In the genomic region with DNA sequence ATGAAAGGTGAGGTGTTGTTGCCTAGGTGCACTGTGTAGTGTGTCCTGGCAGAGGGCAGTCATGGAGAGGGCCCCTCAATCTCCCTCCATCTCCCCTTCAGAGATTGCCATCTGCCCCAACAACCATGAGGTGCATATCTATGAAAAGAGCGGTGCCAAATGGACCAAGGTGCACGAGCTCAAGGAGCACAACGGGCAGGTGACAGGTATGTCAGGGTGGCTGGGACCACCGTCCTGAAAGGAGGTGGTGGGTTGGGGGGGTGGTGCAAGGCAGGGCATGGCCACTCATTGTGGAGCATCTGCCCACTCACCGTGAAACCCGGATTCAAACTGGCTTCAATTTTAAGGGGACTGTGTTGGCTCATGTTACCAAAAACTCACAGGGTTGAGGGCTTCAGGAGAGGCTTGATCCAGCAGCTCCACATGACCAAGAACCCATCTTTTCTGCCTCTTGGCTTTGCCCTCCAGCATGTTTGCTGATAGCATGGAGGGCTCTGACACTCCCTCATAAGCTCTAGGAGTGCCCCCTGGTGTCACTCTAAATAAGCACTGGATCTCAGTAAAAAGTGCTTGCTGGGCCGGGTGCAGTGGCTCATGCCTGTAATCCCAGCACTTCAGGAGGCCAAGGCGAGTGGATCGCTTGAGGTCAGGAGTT, we compare ENCODE assay signal across 1 cellular context.
A peak's percentile ranks its signal among the peaks of the same experiment; 100 is the strongest.
TF ChIP-seq lines count a peak whose summit lies in the region.

No MANE protein-coding gene starts in this region.

TF ChIP-seq in HepG2, 621 proteins besides CTCF, POLR2A, EP300 and RAD21 (continued from another document and continues in another):
- TF ChIP-seq, protein P1, sequence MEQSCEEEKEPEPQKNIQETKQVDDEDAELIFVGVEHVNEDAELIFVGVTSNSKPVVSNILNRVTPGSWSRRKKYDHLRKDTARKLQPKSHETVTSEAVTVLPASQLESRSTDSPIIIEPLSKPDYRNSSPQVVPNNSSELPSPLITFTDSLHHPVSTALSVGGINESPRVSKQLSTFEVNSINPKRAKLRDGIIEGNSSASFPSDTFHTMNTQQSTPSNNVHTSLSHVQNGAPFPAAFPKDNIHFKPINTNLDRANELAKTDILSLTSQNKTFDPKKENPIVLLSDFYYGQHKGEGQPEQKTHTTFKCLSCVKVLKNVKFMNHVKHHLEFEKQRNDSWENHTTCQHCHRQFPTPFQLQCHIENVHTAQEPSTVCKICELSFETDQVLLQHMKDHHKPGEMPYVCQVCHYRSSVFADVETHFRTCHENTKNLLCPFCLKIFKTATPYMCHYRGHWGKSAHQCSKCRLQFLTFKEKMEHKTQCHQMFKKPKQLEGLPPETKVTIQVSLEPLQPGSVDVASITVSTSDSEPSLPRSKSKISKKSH (CRISPR knock-in tag; IDR thresholded peaks at IDR 0.05; ENCODE audit: borderline replicate concordance) = no peak
- TF ChIP-seq SCMH1 (CRISPR knock-in tag; IDR thresholded peaks at IDR 0.05; ENCODE audit: borderline replicate concordance) = no peak
- TF ChIP-seq ZNF350 (CRISPR knock-in tag; IDR thresholded peaks at IDR 0.05; ENCODE audit: borderline replicate concordance, low read depth) = no peak
- peak; percentile 100 for TF ChIP-seq ZNF329 (CRISPR knock-in tag; IDR thresholded peaks at IDR 0.05; ENCODE audit: low read depth)
- no peak for TF ChIP-seq ARNT2 (CRISPR knock-in tag; IDR thresholded peaks at IDR 0.05; ENCODE audit: low read depth)
- no peak for TF ChIP-seq HHEX (CRISPR knock-in tag; IDR thresholded peaks at IDR 0.05)
- peak; percentile 38 for TF ChIP-seq RBM22 (optimal IDR thresholded peaks at IDR 0.05; ENCODE audit: low read length)
- TF ChIP-seq ZNF142 (CRISPR knock-in tag; IDR thresholded peaks at IDR 0.05) = no peak
- TF ChIP-seq STAG1 (CRISPR knock-in tag; IDR thresholded peaks at IDR 0.05) = peak; percentile 76
- no peak for TF ChIP-seq NFE2L1 (CRISPR knock-in tag; IDR thresholded peaks at IDR 0.05; ENCODE audit: borderline replicate concordance)
- no peak for TF ChIP-seq RXRB (CRISPR knock-in tag; IDR thresholded peaks at IDR 0.05; ENCODE audit: borderline replicate concordance)
- no peak for TF ChIP-seq ZNF512 (CRISPR knock-in tag; IDR thresholded peaks at IDR 0.05)
- no peak for TF ChIP-seq ZNF644 (CRISPR knock-in tag; IDR thresholded peaks at IDR 0.05; ENCODE audit: low read depth)
- 0 out of 2 replicates have a peak, but pooled peaks have one; percentile 31 for TF ChIP-seq ZNF335 (CRISPR knock-in tag; IDR thresholded peaks at IDR 0.05)
- TF ChIP-seq NR2C2 (CRISPR knock-in tag; IDR thresholded peaks at IDR 0.05; ENCODE audit: borderline replicate concordance) = no peak
- no peak for TF ChIP-seq ZSCAN25 (CRISPR knock-in tag; IDR thresholded peaks at IDR 0.05)
- 0 out of 2 replicates have a peak, but pooled peaks have one; percentile 9 for TF ChIP-seq ZFY (CRISPR knock-in tag; IDR thresholded peaks at IDR 0.05)
- TF ChIP-seq, protein P2, sequence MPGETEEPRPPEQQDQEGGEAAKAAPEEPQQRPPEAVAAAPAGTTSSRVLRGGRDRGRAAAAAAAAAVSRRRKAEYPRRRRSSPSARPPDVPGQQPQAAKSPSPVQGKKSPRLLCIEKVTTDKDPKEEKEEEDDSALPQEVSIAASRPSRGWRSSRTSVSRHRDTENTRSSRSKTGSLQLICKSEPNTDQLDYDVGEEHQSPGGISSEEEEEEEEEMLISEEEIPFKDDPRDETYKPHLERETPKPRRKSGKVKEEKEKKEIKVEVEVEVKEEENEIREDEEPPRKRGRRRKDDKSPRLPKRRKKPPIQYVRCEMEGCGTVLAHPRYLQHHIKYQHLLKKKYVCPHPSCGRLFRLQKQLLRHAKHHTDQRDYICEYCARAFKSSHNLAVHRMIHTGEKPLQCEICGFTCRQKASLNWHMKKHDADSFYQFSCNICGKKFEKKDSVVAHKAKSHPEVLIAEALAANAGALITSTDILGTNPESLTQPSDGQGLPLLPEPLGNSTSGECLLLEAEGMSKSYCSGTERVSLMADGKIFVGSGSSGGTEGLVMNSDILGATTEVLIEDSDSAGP (CRISPR knock-in tag; IDR thresholded peaks at IDR 0.05; ENCODE audit: borderline replicate concordance) = peak; percentile 23; the same call in 1 of the 2 replicates
- TF ChIP-seq HOXA9 (CRISPR knock-in tag; IDR thresholded peaks at IDR 0.05; ENCODE audit: borderline replicate concordance) = no peak
- no peak for TF ChIP-seq ZNF143 (CRISPR knock-in tag; IDR thresholded peaks at IDR 0.05)
- peak; percentile 16; the same call in 1 of the 2 replicates for TF ChIP-seq SALL1 (CRISPR knock-in tag; IDR thresholded peaks at IDR 0.05)
- no peak for TF ChIP-seq NCOA5 (CRISPR knock-in tag; IDR thresholded peaks at IDR 0.05)
- TF ChIP-seq HDAC2 (CRISPR knock-in tag; IDR thresholded peaks at IDR 0.05) = peak; percentile 17; the same call in 1 of the 2 replicates
- no peak for TF ChIP-seq ZNF703 (CRISPR knock-in tag; IDR thresholded peaks at IDR 0.05; ENCODE audit: borderline replicate concordance)
- TF ChIP-seq AGO2 (optimal IDR thresholded peaks at IDR 0.05; ENCODE audit: low read depth, low read length) = no peak
- TF ChIP-seq DMAP1 (CRISPR knock-in tag; IDR thresholded peaks at IDR 0.05) = no peak
- no peak for TF ChIP-seq ZNF569 (CRISPR knock-in tag; IDR thresholded peaks at IDR 0.05; ENCODE audit: borderline replicate concordance)
- no peak for TF ChIP-seq KAT2B (IDR thresholded peaks at IDR 0.05; ENCODE audit: borderline replicate concordance, low read depth, low read length)
- TF ChIP-seq E2F5 (CRISPR knock-in tag; conservative IDR thresholded peaks at IDR 0.05) = no peak
- 0 out of 2 replicates have a peak, but pooled peaks have one; percentile 9 for TF ChIP-seq ZKSCAN1 (IDR thresholded peaks at IDR 0.05; ENCODE audit: low read length)
- TF ChIP-seq IRX3 (CRISPR knock-in tag; IDR thresholded peaks at IDR 0.05; ENCODE audit: borderline replicate concordance, low read depth) = no peak
- TF ChIP-seq SMAD1 (CRISPR knock-in tag; IDR thresholded peaks at IDR 0.05; ENCODE audit: borderline replicate concordance, low read depth) = no peak
- TF ChIP-seq, protein P3, sequence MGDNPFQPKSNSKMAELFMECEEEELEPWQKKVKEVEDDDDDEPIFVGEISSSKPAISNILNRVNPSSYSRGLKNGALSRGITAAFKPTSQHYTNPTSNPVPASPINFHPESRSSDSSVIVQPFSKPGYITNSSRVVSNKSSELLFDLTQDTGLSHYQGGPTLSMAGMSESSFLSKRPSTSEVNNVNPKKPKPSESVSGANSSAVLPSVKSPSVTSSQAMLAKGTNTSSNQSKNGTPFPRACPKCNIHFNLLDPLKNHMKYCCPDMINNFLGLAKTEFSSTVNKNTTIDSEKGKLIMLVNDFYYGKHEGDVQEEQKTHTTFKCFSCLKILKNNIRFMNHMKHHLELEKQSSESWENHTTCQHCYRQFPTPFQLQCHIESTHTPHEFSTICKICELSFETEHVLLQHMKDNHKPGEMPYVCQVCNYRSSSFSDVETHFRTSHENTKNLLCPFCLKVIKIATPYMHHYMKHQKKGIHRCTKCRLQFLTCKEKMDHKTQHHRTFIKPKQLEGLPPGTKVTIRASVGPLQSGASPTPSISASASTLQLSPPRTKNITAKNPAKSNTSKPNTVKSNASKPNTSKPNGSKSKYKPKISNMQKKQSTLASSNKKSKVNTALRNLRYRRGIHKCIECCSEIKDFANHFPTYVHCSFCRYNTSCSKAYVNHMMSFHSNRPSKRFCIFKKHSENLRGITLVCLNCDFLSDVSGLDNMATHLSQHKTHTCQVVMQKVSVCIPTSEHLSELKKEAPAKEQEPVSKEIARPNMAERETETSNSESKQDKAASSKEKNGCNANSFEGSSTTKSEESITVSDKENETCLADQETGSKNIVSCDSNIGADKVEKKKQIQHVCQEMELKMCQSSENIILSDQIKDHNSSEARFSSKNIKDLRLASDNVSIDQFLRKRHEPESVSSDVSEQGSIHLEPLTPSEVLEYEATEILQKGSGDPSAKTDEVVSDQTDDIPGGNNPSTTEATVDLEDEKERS (CRISPR knock-in tag; IDR thresholded peaks at IDR 0.05) = no peak
- no peak for TF ChIP-seq POLR2AphosphoS2 (IDR thresholded peaks at IDR 0.05; ENCODE audit: low read depth, low read length)
- no peak for TF ChIP-seq ZFP36 (IDR thresholded peaks at IDR 0.05; ENCODE audit: borderline replicate concordance, low read depth, low read length, partially characterized antibody)
- no peak for TF ChIP-seq ELF3 (CRISPR knock-in tag; IDR thresholded peaks at IDR 0.05)
- no peak for TF ChIP-seq THYN1 (CRISPR knock-in tag; IDR thresholded peaks at IDR 0.05; ENCODE audit: borderline replicate concordance, low read depth)
- no peak for TF ChIP-seq LCORL (IDR thresholded peaks at IDR 0.05)
- TF ChIP-seq LCORL (CRISPR knock-in tag; IDR thresholded peaks at IDR 0.05) = no peak
- TF ChIP-seq ZNF33A (CRISPR knock-in tag; IDR thresholded peaks at IDR 0.05; ENCODE audit: borderline replicate concordance) = no peak
- TF ChIP-seq ZNF615 (CRISPR knock-in tag; IDR thresholded peaks at IDR 0.05; ENCODE audit: borderline replicate concordance) = no peak
- no peak for TF ChIP-seq CHD2 (IDR thresholded peaks at IDR 0.05; ENCODE audit: low read depth, low read length)
- TF ChIP-seq ZNF720 (CRISPR knock-in tag; IDR thresholded peaks at IDR 0.05) = no peak
- no peak for TF ChIP-seq ELF4 (CRISPR knock-in tag; IDR thresholded peaks at IDR 0.05; ENCODE audit: borderline replicate concordance)
- TF ChIP-seq HNF4A (CRISPR knock-in tag; IDR thresholded peaks at IDR 0.05) = no peak
- no peak for TF ChIP-seq ZNF766 (CRISPR knock-in tag; IDR thresholded peaks at IDR 0.05; ENCODE audit: borderline replicate concordance)
- TF ChIP-seq ZNF614 (CRISPR knock-in tag; IDR thresholded peaks at IDR 0.05; ENCODE audit: borderline replicate concordance) = no peak
- TF ChIP-seq SAFB2 (CRISPR knock-in tag; IDR thresholded peaks at IDR 0.05; ENCODE audit: borderline replicate concordance, low read depth) = no peak
- no peak for TF ChIP-seq MBD4 (IDR thresholded peaks at IDR 0.05; ENCODE audit: borderline replicate concordance, low read length)
- no peak for TF ChIP-seq TP53 (CRISPR knock-in tag; conservative IDR thresholded peaks at IDR 0.05)
- TF ChIP-seq ISX (CRISPR knock-in tag; conservative IDR thresholded peaks at IDR 0.05) = no peak
- TF ChIP-seq YEATS4 (CRISPR knock-in tag; IDR thresholded peaks at IDR 0.05; ENCODE audit: borderline replicate concordance) = no peak
- TF ChIP-seq, protein P4, sequence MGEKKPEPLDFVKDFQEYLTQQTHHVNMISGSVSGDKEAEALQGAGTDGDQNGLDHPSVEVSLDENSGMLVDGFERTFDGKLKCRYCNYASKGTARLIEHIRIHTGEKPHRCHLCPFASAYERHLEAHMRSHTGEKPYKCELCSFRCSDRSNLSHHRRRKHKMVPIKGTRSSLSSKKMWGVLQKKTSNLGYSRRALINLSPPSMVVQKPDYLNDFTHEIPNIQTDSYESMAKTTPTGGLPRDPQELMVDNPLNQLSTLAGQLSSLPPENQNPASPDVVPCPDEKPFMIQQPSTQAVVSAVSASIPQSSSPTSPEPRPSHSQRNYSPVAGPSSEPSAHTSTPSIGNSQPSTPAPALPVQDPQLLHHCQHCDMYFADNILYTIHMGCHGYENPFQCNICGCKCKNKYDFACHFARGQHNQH (CRISPR knock-in tag; IDR thresholded peaks at IDR 0.05) = 0 out of 2 replicates have a peak, but pooled peaks have one; percentile 35
- no peak for TF ChIP-seq ZMAT3 (CRISPR knock-in tag; conservative IDR thresholded peaks at IDR 0.05)
